ENCODE assay signal across 25 cellular contexts in the genomic region with DNA sequence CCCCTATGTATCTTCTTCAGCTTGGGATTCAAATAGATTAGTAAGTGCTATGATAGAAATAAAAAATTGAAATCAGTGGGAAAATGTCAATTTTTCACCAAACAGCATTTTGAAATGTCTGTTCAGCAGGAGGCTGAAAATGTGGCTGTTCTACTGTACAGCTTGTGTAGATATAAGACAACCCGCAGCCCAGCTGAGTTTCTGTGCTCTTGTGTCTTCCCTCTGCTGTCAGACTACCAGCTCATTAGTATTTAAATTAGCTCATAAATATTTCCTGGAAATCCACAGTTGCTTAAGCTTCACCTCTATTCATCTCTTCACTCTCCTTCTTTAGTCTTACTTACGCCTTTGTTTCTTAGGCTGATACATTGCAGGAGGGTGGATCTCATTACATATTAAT.
"Had no signal": no experiment of that assay in that cellular context is flagged by ENCODE, and none has a peak within 500 bp of the region (broad histone marks: within the 10 kb centered on the region; RNA-seq: fewer than 3 reads in every experiment).

No MANE protein-coding gene starts in this region.

- H3K4me1 Mint-ChIP-seq: activated CD8-positive, alpha-beta memory T cell treated with anti-CD3 and anti-CD28 coated beads, Interleukin-2, amount 10 ng/mL, durations not matched to agents 7 days and 5 days; immature natural killer cell; stimulated activated naive B cell treated with anti-CD40 and anti-IgM and Interleukin-4, amounts not matched to agents 10 μg/mL and 1 μg/mL and 100 μg/mL, for 72 hours had no signal

- H3K4me3 Mint-ChIP-seq: activated B cell treated with CpG ODN at 0.5 μM for 24 hours; activated CD8-positive, alpha-beta memory T cell treated with anti-CD3 and anti-CD28 coated beads, Interleukin-2, amount 10 ng/mL, durations not matched to agents 7 days and 5 days; activated CD8-positive, alpha-beta T cell treated with anti-CD3 and anti-CD28 coated beads, Interleukin-2, amount 10 ng/mL, durations not matched to agents 7 days and 5 days; activated naive CD8-positive, alpha-beta T cell; activated T-cell treated with anti-CD3 and anti-CD28 coated beads, Interleukin-2, amount 50 U/mL, for 72 hours; immature natural killer cell; natural killer cell treated with Interleukin-12 subunit alpha and Interleukin-12 subunit beta and Interleukin-15 and Interleukin-18, amount 100 ng/mL, for 72 hours; stimulated activated naive B cell treated with anti-CD40 and anti-IgM and Interleukin-4, amounts not matched to agents 10 μg/mL and 1 μg/mL and 100 μg/mL, for 72 hours; T-helper 2 cell treated with Interferon-gamma antibody and Interleukin-4, amounts not matched to agents 5 μg/mL and 100 μg/mL, for 36 hours had no signal

- FAIRE-seq: pancreas had no signal

- DNase-seq: activated B cell treated with CpG ODN at 0.5 μM for 24 hours; activated CD8-positive, alpha-beta memory T cell treated with anti-CD3 and anti-CD28 coated beads, Interleukin-2, amount 10 ng/mL, durations not matched to agents 7 days and 5 days; activated CD8-positive, alpha-beta T cell treated with anti-CD3 and anti-CD28 coated beads, Interleukin-2, amount 10 ng/mL, durations not matched to agents 7 days and 5 days; activated naive CD4-positive, alpha-beta T cell treated with Interleukin-2 at 50 U/mL for 16 hours; activated T-cell treated with anti-CD3 and anti-CD28 coated beads, Interleukin-2, amount 50 U/mL, for 72 hours; dorsolateral prefrontal cortex; effector memory CD4-positive, alpha-beta T cell; erythroblast; immature natural killer cell; lower lobe of right lung; mesenchymal stem cell; pancreas; psoas muscle; stimulated activated CD4-positive, alpha-beta T cell treated with anti-CD3 and anti-CD28 coated beads, Interleukin-2, amount 100 ng/mL, for 24 hours; stimulated activated naive B cell treated with anti-CD40 and anti-IgM and Interleukin-4, amounts not matched to agents 10 μg/mL and 1 μg/mL and 100 μg/mL, for 72 hours; T-helper 1 cell had no signal

- H3K27ac ChIP-seq: cardiac muscle cell, coronary artery, gastroesophageal sphincter, lower lobe of right lung, pancreas, psoas muscle, suprapubic skin, tibial nerve had no signal

- H3K4me3 ChIP-seq: cardiac muscle cell, coronary artery, dorsolateral prefrontal cortex, gastroesophageal sphincter, lower lobe of right lung, pancreas, psoas muscle, smooth muscle cell, suprapubic skin, tibial nerve had no signal

- ATAC-seq: activated CD8-positive, alpha-beta memory T cell treated with anti-CD3 and anti-CD28 coated beads, Interleukin-2, amount 10 ng/mL, durations not matched to agents 7 days and 5 days; activated CD8-positive, alpha-beta T cell treated with anti-CD3 and anti-CD28 coated beads, Interleukin-2, amount 10 ng/mL, durations not matched to agents 7 days and 5 days; activated T-cell treated with anti-CD3 and anti-CD28 coated beads, Interleukin-2, amount 50 U/mL, for 72 hours; gastroesophageal sphincter; lower lobe of right lung; natural killer cell treated with Interleukin-12 subunit alpha and Interleukin-12 subunit beta and Interleukin-15 and Interleukin-18, amount 100 ng/mL, for 72 hours; pancreas; psoas muscle; stimulated activated naive B cell treated with anti-CD40 and anti-IgM and Interleukin-4, amounts not matched to agents 10 μg/mL and 1 μg/mL and 100 μg/mL, for 72 hours had no signal

- H3K36me3 Mint-ChIP-seq: activated CD8-positive, alpha-beta memory T cell treated with anti-CD3 and anti-CD28 coated beads, Interleukin-2, amount 10 ng/mL, durations not matched to agents 7 days and 5 days; activated naive CD8-positive, alpha-beta T cell; immature natural killer cell; natural killer cell treated with Interleukin-12 subunit alpha and Interleukin-12 subunit beta and Interleukin-15 and Interleukin-18, amount 100 ng/mL, for 72 hours; stimulated activated naive B cell treated with anti-CD40 and anti-IgM and Interleukin-4, amounts not matched to agents 10 μg/mL and 1 μg/mL and 100 μg/mL, for 72 hours had no signal

- H3K27ac Mint-ChIP-seq: activated B cell treated with CpG ODN at 0.5 μM for 24 hours; activated CD8-positive, alpha-beta memory T cell treated with anti-CD3 and anti-CD28 coated beads, Interleukin-2, amount 10 ng/mL, durations not matched to agents 7 days and 5 days; activated CD8-positive, alpha-beta T cell treated with anti-CD3 and anti-CD28 coated beads, Interleukin-2, amount 10 ng/mL, durations not matched to agents 7 days and 5 days; activated naive CD8-positive, alpha-beta T cell; activated T-cell treated with anti-CD3 and anti-CD28 coated beads, Interleukin-2, amount 50 U/mL, for 72 hours; immature natural killer cell; natural killer cell treated with Interleukin-12 subunit alpha and Interleukin-12 subunit beta and Interleukin-15 and Interleukin-18, amount 100 ng/mL, for 72 hours; stimulated activated naive B cell treated with anti-CD40 and anti-IgM and Interleukin-4, amounts not matched to agents 10 μg/mL and 1 μg/mL and 100 μg/mL, for 72 hours; T-helper 2 cell treated with Interferon-gamma antibody and Interleukin-4, amounts not matched to agents 5 μg/mL and 100 μg/mL, for 36 hours had no signal

- H3K9me3 ChIP-seq: gastroesophageal sphincter, lower lobe of right lung, pancreas, psoas muscle, suprapubic skin, tibial nerve had no signal

- H3K36me3 ChIP-seq: cardiac muscle cell, gastroesophageal sphincter, lower lobe of right lung, pancreas, suprapubic skin, tibial nerve had no signal

- H3K27me3 ChIP-seq: cardiac muscle cell, gastroesophageal sphincter, pancreas, suprapubic skin, tibial nerve had no signal

- H3K4me1 ChIP-seq: lower lobe of right lung, pancreas, psoas muscle, suprapubic skin had no signal

- H3K9me3 Mint-ChIP-seq: activated B cell treated with CpG ODN at 0.5 μM for 24 hours; activated T-cell treated with anti-CD3 and anti-CD28 coated beads, Interleukin-2, amount 50 U/mL, for 72 hours; immature natural killer cell; natural killer cell treated with Interleukin-12 subunit alpha and Interleukin-12 subunit beta and Interleukin-15 and Interleukin-18, amount 100 ng/mL, for 72 hours; stimulated activated naive B cell treated with anti-CD40 and anti-IgM and Interleukin-4, amounts not matched to agents 10 μg/mL and 1 μg/mL and 100 μg/mL, for 72 hours; T-helper 2 cell treated with Interferon-gamma antibody and Interleukin-4, amounts not matched to agents 5 μg/mL and 100 μg/mL, for 36 hours had no signal

- H3K4me2 ChIP-seq: smooth muscle cell had no signal
